ENCODE assay signal across 11 cellular contexts in genomic region chr3:124266517-124266916, GRCh38.
DNase-seq lines count a peak whose midpoint lies in the region; ATAC-seq lines count a peak whose summit lies in the region.
"Had no signal": no experiment of that assay in that cellular context is flagged by ENCODE, and none has a peak within 500 bp of the region (broad histone marks: within the 10 kb centered on the region; RNA-seq: fewer than 3 reads in every experiment).

No MANE protein-coding gene starts in this region.

- 62 to 83% methylated on average over 1 to 2 of the region's 2 CpGs for WGBS in mesodermal cell (ENCODE audit: insufficient coverage in 2 of 2), 2 experiments

- H3K9me3 ChIP-seq in adipocyte (ENCODE audit: control insufficient read depth, low read length) (no peaks in the 10 kb centered on the region), mesodermal cell (ENCODE audit: control insufficient read depth, low read length) (no peaks in the 10 kb centered on the region)

- H3K4me1 ChIP-seq in adipocyte (ENCODE audit: control insufficient read depth, insufficient read depth, low read length) = peaks cover 24% of the 10 kb centered on the region
- H3K4me1 ChIP-seq in mesodermal cell (ENCODE audit: control insufficient read depth, insufficient read depth, low read length, poor library complexity, severe bottlenecking) = peaks cover 21% of the 10 kb centered on the region

- no peaks in the 10 kb centered on the region for H3K36me3 Mint-ChIP-seq in activated naive CD8-positive, alpha-beta T cell treated with anti-CD3 and anti-CD28 coated beads for 36 hours
- no peaks in the 10 kb centered on the region for H3K36me3 Mint-ChIP-seq in activated CD4-positive, alpha-beta T cell treated with anti-CD3 and anti-CD28 coated beads, Interleukin-2, amount 10 ng/mL, durations not matched to agents 7 days and 5 days (ENCODE audit: low read depth)

- no peaks in the 10 kb centered on the region for H3K36me3 ChIP-seq in adipocyte (ENCODE audit: control insufficient read depth, insufficient read depth, low read length, severe bottlenecking)
- no peaks in the 10 kb centered on the region for H3K36me3 ChIP-seq in mesodermal cell (ENCODE audit: control insufficient read depth, insufficient read depth, low read length)

- H3K4me3 ChIP-seq in adipocyte (ENCODE audit: low read length) (no peak overlapping the region), mesodermal cell (ENCODE audit: extremely low read depth, insufficient read depth, low read length, poor library complexity, severe bottlenecking) (no peak overlapping the region)

- POLR2A ChIA-PET in activated CD4-positive, alpha-beta T cell treated with anti-CD3 and anti-CD28 coated beads, Interleukin-2, amount 10 ng/mL, durations not matched to agents 7 days and 5 days (lab: Charles Lee) = no interaction called here

- H3K4me3 Mint-ChIP-seq in activated naive CD8-positive, alpha-beta T cell treated with anti-CD3 and anti-CD28 coated beads for 36 hours = no peak overlapping the region
- no peak overlapping the region for H3K4me3 Mint-ChIP-seq in activated CD4-positive, alpha-beta T cell treated with anti-CD3 and anti-CD28 coated beads, Interleukin-2, amount 10 ng/mL, durations not matched to agents 7 days and 5 days
- H3K4me3 Mint-ChIP-seq: activated CD8-positive, alpha-beta T cell treated with anti-CD3 and anti-CD28 coated beads, Interleukin-2, amount 10 ng/mL, durations not matched to agents 7 days and 5 days; activated naive CD8-positive, alpha-beta T cell treated with anti-CD3 and anti-CD28 coated beads, Interleukin-2, amount 50 U/mL, for 24 hours had no signal

- H3K4me1 Mint-ChIP-seq in activated naive CD8-positive, alpha-beta T cell treated with anti-CD3 and anti-CD28 coated beads for 36 hours = no peaks in the 10 kb centered on the region
- no peaks in the 10 kb centered on the region for H3K4me1 Mint-ChIP-seq in activated CD4-positive, alpha-beta T cell treated with anti-CD3 and anti-CD28 coated beads, Interleukin-2, amount 10 ng/mL, durations not matched to agents 7 days and 5 days
- H3K4me1 Mint-ChIP-seq: activated naive CD8-positive, alpha-beta T cell treated with anti-CD3 and anti-CD28 coated beads, Interleukin-2, amount 50 U/mL, for 24 hours had no signal

- H3K9ac ChIP-seq in adipocyte (ENCODE audit: low read length) = peak overlapping the region; percentile 6

- no peaks in the 10 kb centered on the region for H3K9me3 Mint-ChIP-seq in activated naive CD8-positive, alpha-beta T cell treated with anti-CD3 and anti-CD28 coated beads for 36 hours
- H3K9me3 Mint-ChIP-seq in activated CD4-positive, alpha-beta T cell treated with anti-CD3 and anti-CD28 coated beads, Interleukin-2, amount 10 ng/mL, durations not matched to agents 7 days and 5 days = no peaks in the 10 kb centered on the region
- H3K9me3 Mint-ChIP-seq: activated naive CD8-positive, alpha-beta T cell treated with anti-CD3 and anti-CD28 coated beads, Interleukin-2, amount 50 U/mL, for 24 hours had no signal

- H3K27me3 ChIP-seq in adipocyte (replicated peaks; ENCODE audit: control insufficient read depth, insufficient read depth, low read length) = no peaks in the 10 kb centered on the region

- no peak overlapping the region for H3K27ac Mint-ChIP-seq in activated naive CD8-positive, alpha-beta T cell treated with anti-CD3 and anti-CD28 coated beads for 36 hours
- no peak overlapping the region for H3K27ac Mint-ChIP-seq in activated CD4-positive, alpha-beta T cell treated with anti-CD3 and anti-CD28 coated beads, Interleukin-2, amount 10 ng/mL, durations not matched to agents 7 days and 5 days
- H3K27ac Mint-ChIP-seq: activated CD8-positive, alpha-beta T cell treated with anti-CD3 and anti-CD28 coated beads, Interleukin-2, amount 10 ng/mL, durations not matched to agents 7 days and 5 days; activated naive CD8-positive, alpha-beta T cell treated with anti-CD3 and anti-CD28 coated beads, Interleukin-2, amount 50 U/mL, for 24 hours had no signal

- no peak for ATAC-seq in activated CD4-positive, CD25-positive, alpha-beta regulatory T cell treated with anti-CD3 and anti-CD28 coated beads, Interleukin-2, amount 50 U/mL, for 24 hours
- ATAC-seq: activated CD8-positive, alpha-beta T cell treated with anti-CD3 and anti-CD28 coated beads, Interleukin-2, amount 10 ng/mL, durations not matched to agents 7 days and 5 days; activated naive CD8-positive, alpha-beta T cell treated with anti-CD3 and anti-CD28 coated beads, Interleukin-2, amount 50 U/mL, for 24 hours had no signal

- peak overlapping the region; percentile 51 for H3K27ac ChIP-seq in mesodermal cell (ENCODE audit: low read depth, low read length, severe bottlenecking)

- CTCF ChIA-PET in activated CD4-positive, alpha-beta T cell treated with anti-CD3 and anti-CD28 coated beads, Interleukin-2, amount 10 ng/mL, durations not matched to agents 7 days and 5 days (lab: Charles Lee) = no interaction called here

- DNase-seq in ELF-1 (ENCODE audit: low read depth, low spot score) (peak; percentile 80), NCI-H2029 (lab: John Stamatoyannopoulos, UW) (peak; percentile 90), adipocyte (ENCODE audit: low read depth) (peak; percentile 58), mucosa of gallbladder (ENCODE audit: low spot score) (no peak)
- DNase-seq in activated naive CD8-positive, alpha-beta T cell treated with anti-CD3 and anti-CD28 coated beads for 36 hours = no peak
- no peak for DNase-seq in activated CD4-positive, alpha-beta T cell treated with anti-CD3 and anti-CD28 coated beads, Interleukin-2, amount 10 ng/mL, durations not matched to agents 7 days and 5 days
- DNase-seq: activated CD8-positive, alpha-beta T cell treated with anti-CD3 and anti-CD28 coated beads, Interleukin-2, amount 10 ng/mL, durations not matched to agents 7 days and 5 days; activated naive CD8-positive, alpha-beta T cell treated with anti-CD3 and anti-CD28 coated beads, Interleukin-2, amount 50 U/mL, for 24 hours; stimulated activated CD4-positive, alpha-beta T cell treated with anti-CD3 and anti-CD28 coated beads, Interleukin-1b, Interleukin-23, amount 100 ng/mL, for 48 hours had no signal

- no peaks in the 10 kb centered on the region for H3K27me3 Mint-ChIP-seq in activated naive CD8-positive, alpha-beta T cell treated with anti-CD3 and anti-CD28 coated beads for 36 hours
- peaks cover 7% of the 10 kb centered on the region for H3K27me3 Mint-ChIP-seq in activated CD4-positive, alpha-beta T cell treated with anti-CD3 and anti-CD28 coated beads, Interleukin-2, amount 10 ng/mL, durations not matched to agents 7 days and 5 days
- H3K27me3 Mint-ChIP-seq: activated naive CD8-positive, alpha-beta T cell treated with anti-CD3 and anti-CD28 coated beads, Interleukin-2, amount 50 U/mL, for 24 hours had no signal

Comparison
In these comparisons a context has a peak if more than half of its experiments do, and no peak if none do; other contexts are left out.
1. DNase-seq: peak in ELF-1 (single experiment), NCI-H2029 (single experiment) and adipocyte (single experiment); none in mucosa of gallbladder (single experiment), activated naive CD8-positive, alpha-beta T cell treated with anti-CD3 and anti-CD28 coated beads for 36 hours (single experiment) and activated CD4-positive, alpha-beta T cell treated with anti-CD3 and anti-CD28 coated beads, Interleukin-2, amount 10 ng/mL, durations not matched to agents 7 days and 5 days (single experiment).